In genomic region chr2:109448946-109449788, GRCh38 we compare ENCODE assay signal across 11 cellular contexts.
DNase-seq lines count a peak whose midpoint lies in the region; ATAC-seq and TF ChIP-seq lines count a peak whose summit lies in the region.
"Had no signal": no experiment of that assay in that cellular context is flagged by ENCODE, and none has a peak within 500 bp of the region (broad histone marks: within the 10 kb centered on the region; RNA-seq: fewer than 3 reads in every experiment).

No MANE protein-coding gene starts in this region.

- H3K4me3 Mint-ChIP-seq in CD4-positive, alpha-beta T cell, result no peak overlapping the region
- H3K4me3 Mint-ChIP-seq in progenitor cell of endocrine pancreas (ENCODE audit: low read depth), result no peak overlapping the region
- H3K4me3 Mint-ChIP-seq: B cell, nephron had no signal

- intact Hi-C loops in left colon (cut with DNase I, micrococcal nuclease), result no loop called here
- intact Hi-C loops in CD4-positive, alpha-beta T cell (cut with DNase I, micrococcal nuclease), result no loop called here

- peaks cover 8% of the 10 kb centered on the region for H3K9me3 ChIP-seq in WERI-Rb-1 (ENCODE audit: severe bottlenecking)
- H3K9me3 ChIP-seq in CD4-positive, alpha-beta T cell (ENCODE audit: control insufficient read depth, low read length), result peaks cover 10% of the 10 kb centered on the region

- POLR2A ChIA-PET in CD4-positive, alpha-beta T cell (lab: Charles Lee), result no interaction called here

- no peaks in the 10 kb centered on the region for H3K4me1 Mint-ChIP-seq in CD4-positive, alpha-beta T cell (ENCODE audit: low read depth)
- H3K4me1 Mint-ChIP-seq in progenitor cell of endocrine pancreas (ENCODE audit: low read depth), result no peaks in the 10 kb centered on the region
- H3K4me1 Mint-ChIP-seq: B cell had no signal

- DNase-seq in 8988T, result peak; percentile 75
- DNase-seq in LHCN-M2 (ENCODE audit: low read depth), result peak; percentile 84
- DNase-seq in WERI-Rb-1, result peak; percentile 34
- DNase-seq in left colon, result peak; percentile 41 to 42
- no peak for DNase-seq in CD4-positive, alpha-beta T cell
- no peak for DNase-seq in progenitor cell of endocrine pancreas (ENCODE audit: low spot score, unreplicated experiment)
- DNase-seq in NCI-H1417 treated with DMSO at 0.1 percent for 48 hours (lab: John Stamatoyannopoulos, UW), result no peak
- DNase-seq: NCI-H774 had no signal

- no peaks in the 10 kb centered on the region for H3K27me3 ChIP-seq in WERI-Rb-1 (ENCODE audit: insufficient read depth, low read depth, severe bottlenecking)
- no peaks in the 10 kb centered on the region for H3K27me3 ChIP-seq in CD4-positive, alpha-beta T cell (ENCODE audit: control insufficient read depth, insufficient read depth, low read length)

- peak; percentile 27; the same call in 1 of the 2 replicates for TF ChIP-seq CTCF in WERI-Rb-1 (IDR thresholded peaks at IDR 0.05; ENCODE audit: low read depth, low read length)
- no peak for TF ChIP-seq CTCF in CD4-positive, alpha-beta T cell (IDR thresholded peaks at IDR 0.05)
- no peak for TF ChIP-seq CTCF in progenitor cell of endocrine pancreas (IDR thresholded peaks at IDR 0.05; ENCODE audit: unreplicated experiment)

- no peaks in the 10 kb centered on the region for H3K36me3 ChIP-seq in WERI-Rb-1

- no peak overlapping the region for H3K27ac ChIP-seq in WERI-Rb-1
- H3K27ac ChIP-seq in CD4-positive, alpha-beta T cell (ENCODE audit: low read depth, low read length), result no peak overlapping the region

- peaks cover 40% of the 10 kb centered on the region for H3K36me3 Mint-ChIP-seq in CD4-positive, alpha-beta T cell (ENCODE audit: low read depth)
- no peaks in the 10 kb centered on the region for H3K36me3 Mint-ChIP-seq in progenitor cell of endocrine pancreas (ENCODE audit: insufficient read depth)

- ATAC-seq in left colon, result peak; percentile 91
- no peak for ATAC-seq in CD4-positive, alpha-beta T cell (ENCODE audit: poor library complexity)
- ATAC-seq in GM18873 (IDR thresholded peaks at IDR 0.05; ENCODE audit: low FRiP score, unreplicated experiment), result no peak

- no peaks in the 10 kb centered on the region for H3K27me3 Mint-ChIP-seq in CD4-positive, alpha-beta T cell
- H3K27me3 Mint-ChIP-seq in progenitor cell of endocrine pancreas, result no peaks in the 10 kb centered on the region
- H3K27me3 Mint-ChIP-seq: B cell had no signal

- CTCF ChIA-PET in CD4-positive, alpha-beta T cell (lab: Charles Lee), result no interaction called here

- no peak overlapping the region for H3K4me3 ChIP-seq in WERI-Rb-1 (ENCODE audit: low read depth, low read length)

- no peak overlapping the region for H3K27ac Mint-ChIP-seq in CD4-positive, alpha-beta T cell
- H3K27ac Mint-ChIP-seq in progenitor cell of endocrine pancreas, result no peak overlapping the region
- H3K27ac Mint-ChIP-seq: B cell had no signal

- peaks cover 4% of the 10 kb centered on the region for H3K9me3 Mint-ChIP-seq in CD4-positive, alpha-beta T cell
- H3K9me3 Mint-ChIP-seq in progenitor cell of endocrine pancreas (ENCODE audit: low read depth), result peaks cover 10% of the 10 kb centered on the region

Comparison
In these comparisons a context has a peak if more than half of its experiments do, and no peak if none do; other contexts are left out.
1. DNase-seq: peak in 8988T (single experiment), LHCN-M2 (single experiment), WERI-Rb-1 (single experiment) and left colon (2 of 2); none in CD4-positive, alpha-beta T cell (0 of 10), progenitor cell of endocrine pancreas (single experiment) and NCI-H1417 treated with DMSO at 0.1 percent for 48 hours (single experiment).